ENCODE assay signal across 1 cellular context in genomic region chr4:1870578-1871443, GRCh38.
TF ChIP-seq lines count a peak whose summit lies in the region.

Gene NSD2, plus strand, starts transcription at chr4:1871393. Its CDS starts 29,262 bp downstream, at chr4:1900655.

TF ChIP-seq in HepG2, 621 proteins besides CTCF, POLR2A, EP300 and RAD21 (continued from another document and continues in another):
- TF ChIP-seq ZBTB4 (CRISPR knock-in tag; IDR thresholded peaks at IDR 0.05; ENCODE audit: borderline replicate concordance) (no peak), DRAP1 (CRISPR knock-in tag; IDR thresholded peaks at IDR 0.05) (no peak), MZF1 (CRISPR knock-in tag; IDR thresholded peaks at IDR 0.05; ENCODE audit: borderline replicate concordance) (no peak), U2AF2 (IDR thresholded peaks at IDR 0.05; ENCODE audit: low read depth, low read length) (no peak), ZNF678 (CRISPR knock-in tag; IDR thresholded peaks at IDR 0.05) (peak; percentile 74), MBNL3 (CRISPR knock-in tag; conservative IDR thresholded peaks at IDR 0.05) (no peak), ATF6 (CRISPR knock-in tag; conservative IDR thresholded peaks at IDR 0.05) (no peak), USF2 (IDR thresholded peaks at IDR 0.05; ENCODE audit: low read depth, low read length) (no peak), USF2 (CRISPR knock-in tag; IDR thresholded peaks at IDR 0.05; ENCODE audit: borderline replicate concordance) (no peak; the same call in 1 of the 2 replicates), CREM (IDR thresholded peaks at IDR 0.05) (no peak), CREM (CRISPR knock-in tag; IDR thresholded peaks at IDR 0.05) (no peak), ZNF484 (CRISPR knock-in tag; IDR thresholded peaks at IDR 0.05; ENCODE audit: borderline replicate concordance, low read depth) (peak; percentile 67; the same call in 1 of the 2 replicates), FOXK1 (CRISPR knock-in tag; IDR thresholded peaks at IDR 0.05; ENCODE audit: borderline replicate concordance, low read depth) (0 out of 2 replicates have a peak, but pooled peaks have one; percentile 31), ZNF557 (CRISPR knock-in tag; IDR thresholded peaks at IDR 0.05) (no peak), MATR3 (CRISPR knock-in tag; IDR thresholded peaks at IDR 0.05) (no peak), CSRNP1 (CRISPR knock-in tag; IDR thresholded peaks at IDR 0.05) (no peak; the same call in 1 of the 2 replicates), HHEX (CRISPR knock-in tag; IDR thresholded peaks at IDR 0.05) (no peak), HDAC1 (CRISPR knock-in tag; IDR thresholded peaks at IDR 0.05) (peak; percentile 64; the same call in 1 of the 2 replicates), HMG20A (CRISPR knock-in tag; IDR thresholded peaks at IDR 0.05; ENCODE audit: borderline replicate concordance) (no peak), HIC2 (CRISPR knock-in tag; IDR thresholded peaks at IDR 0.05; ENCODE audit: low read depth) (0 out of 2 replicates have a peak, but pooled peaks have one; percentile 31), TEF (CRISPR knock-in tag; IDR thresholded peaks at IDR 0.05) (no peak), RFX1 (IDR thresholded peaks at IDR 0.05) (no peak), TFDP1 (CRISPR knock-in tag; IDR thresholded peaks at IDR 0.05; ENCODE audit: borderline replicate concordance) (peak; percentile 96; the same call in 1 of the 2 replicates), ZGPAT (CRISPR knock-in tag; IDR thresholded peaks at IDR 0.05) (peak; percentile 84; the same call in 1 of the 2 replicates), ZMYM2 (CRISPR knock-in tag; IDR thresholded peaks at IDR 0.05) (no peak), ZNF761 (CRISPR knock-in tag; conservative IDR thresholded peaks at IDR 0.05) (peak; percentile 92; the same call in 1 of the 2 replicates), ZSCAN31 (CRISPR knock-in tag; IDR thresholded peaks at IDR 0.05; ENCODE audit: low read depth) (peak; percentile 90; the same call in 1 of the 2 replicates), KLF6 (CRISPR knock-in tag; IDR thresholded peaks at IDR 0.05) (peak; percentile 75), ZNF124 (CRISPR knock-in tag; IDR thresholded peaks at IDR 0.05) (no peak), GMEB2 (CRISPR knock-in tag; IDR thresholded peaks at IDR 0.05; ENCODE audit: low read depth) (no peak), ZNF724P (CRISPR knock-in tag; IDR thresholded peaks at IDR 0.05; ENCODE audit: borderline replicate concordance) (peak; percentile 90; the same call in 1 of the 2 replicates), ZNF530 (CRISPR knock-in tag; IDR thresholded peaks at IDR 0.05; ENCODE audit: low read depth) (no peak), EZH2 (conservative IDR thresholded peaks at IDR 0.05; ENCODE audit: low read depth, low read length) (no peak), NFYC (CRISPR knock-in tag; IDR thresholded peaks at IDR 0.05) (peak; percentile 65), NR1H2 (CRISPR knock-in tag; IDR thresholded peaks at IDR 0.05; ENCODE audit: borderline replicate concordance, low read depth) (no peak), ZNF143 (CRISPR knock-in tag; IDR thresholded peaks at IDR 0.05) (peak; percentile 35; the same call in 1 of the 2 replicates), MYC (CRISPR knock-in tag; IDR thresholded peaks at IDR 0.05; ENCODE audit: borderline replicate concordance) (peak; percentile 87), ZHX1 (CRISPR knock-in tag; IDR thresholded peaks at IDR 0.05; ENCODE audit: low read depth) (no peak)
